In genomic region chr6:158849899-158850806, GRCh38 we compare ENCODE assay signal across 8 cellular contexts. TPM values are rescaled to one million over a fixed set of nuclear protein-coding genes. Genes with fewer than 3 reads are reported as not detected.
DNase-seq lines count a peak whose midpoint lies in the region; ATAC-seq, FAIRE-seq and TF ChIP-seq lines count a peak whose summit lies in the region.

No MANE protein-coding gene starts in this region.

- peak in 1 of 3 experiments; percentile 7 for TF ChIP-seq CTCF in keratinocyte (optimal IDR thresholded peaks at IDR 0.05 in 1 of 3, IDR thresholded peaks at IDR 0.05 in 1 of 3, conservative IDR thresholded peaks at IDR 0.05 in 1 of 3; ENCODE audit: extremely low read depth in 1 of 3, insufficient read depth in 2 of 3, low read length in 3 of 3)

- peak; percentile 96 for DNase-seq in A172 (ENCODE audit: low spot score)
- DNase-seq in SK-MEL-5 (ENCODE audit: low read depth, low spot score), result peak; percentile 56
- peak; percentile 82 for DNase-seq in adipocyte (ENCODE audit: low read depth)
- peak; percentile 95 for DNase-seq in keratinocyte (ENCODE audit: low read depth, low spot score)
- peak; percentile 58 for DNase-seq in stimulated activated CD8-positive, alpha-beta memory T cell treated with anti-CD3 and anti-CD28 coated beads, Interleukin-4, amount 100 ng/mL, for 48 hours
- no peak for DNase-seq in GM12891 (ENCODE audit: insufficient read length, low spot score)

- H3K9me3 ChIP-seq in adipocyte (ENCODE audit: control insufficient read depth, low read length) (no peaks in the 10 kb centered on the region), keratinocyte (ENCODE audit: control insufficient read depth, low read depth, low read length) (no peaks in the 10 kb centered on the region)

- no peaks in the 10 kb centered on the region for H3K9me1 ChIP-seq in keratinocyte (ENCODE audit: control insufficient read depth, extremely low read depth, insufficient read depth, low read length)

- H3K4me1 ChIP-seq in adipocyte (ENCODE audit: control insufficient read depth, insufficient read depth, low read length) (peaks cover 18% of the 10 kb centered on the region), keratinocyte (ENCODE audit: control insufficient read depth, extremely low read depth, insufficient read depth, low read length) (peaks cover 66% of the 10 kb centered on the region)

- H3K36me3 ChIP-seq in adipocyte (ENCODE audit: control insufficient read depth, insufficient read depth, low read length, severe bottlenecking) (no peaks in the 10 kb centered on the region), keratinocyte (ENCODE audit: control insufficient read depth in 2 of 2, extremely low read depth in 1 of 2, insufficient read depth in 2 of 2, low read length in 2 of 2) (no peaks in the 10 kb centered on the region)

- in situ Hi-C loops in SK-MEL-5 (cut with HindIII; ENCODE audit: low pct_unique_long_range_greater_than_20kb, low sequenced_read_pairs), result no loop called here

- H3K9ac ChIP-seq in adipocyte (ENCODE audit: low read length), result no peak overlapping the region
- peak overlapping the region; percentile 97 for H3K9ac ChIP-seq in keratinocyte (ENCODE audit: control insufficient read depth, extremely low read depth, insufficient read depth, low read length)

- peak; percentile 81 for FAIRE-seq in keratinocyte (lab: Jason Lieb, UNC)
- FAIRE-seq in GM12891 (lab: Jason Lieb, UNC), result no peak

- peak overlapping the region; percentile 100 for H3K27ac ChIP-seq in keratinocyte (ENCODE audit: control insufficient read depth, insufficient read depth, low read length)

- H3K27me3 ChIP-seq in adipocyte (replicated peaks; ENCODE audit: control insufficient read depth, insufficient read depth, low read length), result no peaks in the 10 kb centered on the region
- H3K27me3 ChIP-seq in keratinocyte (ENCODE audit: control insufficient read depth, extremely low read depth, insufficient read depth, low read length), result no peaks in the 10 kb centered on the region

- peak overlapping the region; percentile 98 for H3K4me2 ChIP-seq in keratinocyte (ENCODE audit: control insufficient read depth, extremely low read depth, insufficient read depth, low read depth, low read length)

- H3K4me3 ChIP-seq in adipocyte (ENCODE audit: low read length), result peak overlapping the region; percentile 5
- peak overlapping the region; percentile 13 to 68 (median 44) for H3K4me3 ChIP-seq in keratinocyte (ENCODE audit: control insufficient read depth in 2 of 3, extremely low read depth in 1 of 3, insufficient read depth in 2 of 3, low read depth in 1 of 3, low read length in 3 of 3)

- TF ChIP-seq POLR2A in GM12891 (IDR thresholded peaks at IDR 0.05; ENCODE audit: low read depth, low read length), result no peak

- ATAC-seq in HG03520 (IDR thresholded peaks at IDR 0.05; ENCODE audit: unreplicated experiment) (peak; percentile 36), GM18870 (IDR thresholded peaks at IDR 0.05; ENCODE audit: unreplicated experiment) (no peak)

- no peaks in the 10 kb centered on the region for H4K20me1 ChIP-seq in keratinocyte (ENCODE audit: control insufficient read depth, extremely low read depth, insufficient read depth, low read length)

- no peak overlapping the region for H2AFZ ChIP-seq in keratinocyte (ENCODE audit: control insufficient read depth, low read length)

- dilution Hi-C loops in keratinocyte (cut with MboI; ENCODE audit: extremely low pct_ligation_motif_present, low sequenced_read_pairs), result no loop called here

- H3K79me2 ChIP-seq in keratinocyte (ENCODE audit: control insufficient read depth, insufficient read depth, low read length), result no peaks in the 10 kb centered on the region

TF ChIP-seq in GM12891, 5 proteins besides CTCF, POLR2A, EP300 and RAD21:
- TF ChIP-seq POLR2AphosphoS5 (IDR thresholded peaks at IDR 0.05; ENCODE audit: low read depth, low read length) (no peak), POU2F2 (IDR thresholded peaks at IDR 0.05; ENCODE audit: low read depth, low read length) (no peak), PAX5 (IDR thresholded peaks at IDR 0.05; ENCODE audit: insufficient read depth, low read length, severe bottlenecking) (no peak), SPI1 (IDR thresholded peaks at IDR 0.05; ENCODE audit: low read depth, low read length) (no peak), TAF1 (IDR thresholded peaks at IDR 0.05; ENCODE audit: low read depth, low read length) (no peak)

RNA-seq across cellular contexts. Expression of gene EZR, which starts 31.0 kb away (rescaled TPM):
- 446 and 456 TPM in 2 replicates for total RNA-seq in A172 (2014; rRNA removed; shearing (Covaris generic))
- 59.8 and 69.4 TPM in 2 replicates for total RNA-seq in SK-MEL-5 (2014; rRNA removed; shearing (Covaris generic))
- polyA plus RNA-seq in SK-MEL-5 (2015; cell fraction: cytosol; rRNA removed), result 60.2 and 65.5 TPM in 2 replicates
- polyA plus RNA-seq in SK-MEL-5 (2015; cell fraction: nucleus; rRNA removed), result 22.4 and 31.8 TPM in 2 replicates
- 261 to 315 TPM (median 277 TPM) in 3 replicates for polyA plus RNA-seq in keratinocyte
- 132 TPM for polyA plus RNA-seq in keratinocyte (2011; ENCODE audit: low read depth)
- polyA plus RNA-seq in keratinocyte (2011; cell fraction: cytosol; rRNA removed), result 255 and 263 TPM in 2 replicates
- 396 and 431 TPM in 2 replicates for polyA plus RNA-seq in keratinocyte (2011; cell fraction: nucleus; rRNA removed)
- 252 and 297 TPM in 2 replicates for polyA plus RNA-seq in keratinocyte (2012; ENCODE audit: low replicate concordance)
- polyA minus RNA-seq in keratinocyte, result 201 to 226 TPM (median 219 TPM) in 3 replicates
- 188 TPM for polyA minus RNA-seq in keratinocyte (2011; cell fraction: cytosol; rRNA and poly(A)+ RNA removed)
- 136 and 235 TPM in 2 replicates for polyA minus RNA-seq in keratinocyte (2011; cell fraction: nucleus; rRNA and poly(A)+ RNA removed)
- 166 TPM for polyA plus RNA-seq in GM12891 (2012; ENCODE audit: low read depth, missing spikeins)
